14 cellular contexts compared by ENCODE assay signal in the genomic region with DNA sequence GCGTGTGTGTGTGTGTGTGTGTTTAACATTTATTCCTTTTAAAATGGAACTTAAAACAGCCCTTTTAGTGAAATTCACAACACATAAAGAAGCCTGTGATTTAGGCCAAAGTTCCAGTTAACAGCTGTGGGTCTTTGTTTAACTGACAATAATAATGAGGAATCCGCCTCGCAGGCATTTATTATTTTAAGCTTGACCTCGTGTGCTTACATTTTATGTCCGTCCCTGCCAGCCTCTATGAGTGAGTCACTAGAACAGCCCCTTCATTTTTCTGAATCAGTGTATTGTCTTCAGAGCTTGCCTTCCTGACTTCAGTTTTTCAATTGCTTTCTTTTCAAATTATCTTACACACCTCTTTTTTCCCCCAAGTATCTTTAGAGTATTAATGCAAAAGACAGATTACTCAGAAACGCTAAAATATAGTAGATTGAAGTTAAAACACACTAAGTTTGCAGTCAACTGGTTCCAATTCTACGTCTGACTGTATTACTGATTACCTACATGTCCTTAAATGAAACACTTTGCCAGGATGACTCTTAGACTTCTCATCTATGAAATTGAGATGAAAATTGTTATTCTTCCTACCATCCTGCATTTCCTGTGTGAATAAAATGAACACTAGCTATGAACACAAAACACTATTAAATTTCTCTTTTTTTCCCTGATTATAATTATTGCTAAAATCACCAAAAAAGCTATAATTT.
A peak's percentile ranks its signal among the peaks of the same experiment; 100 is the strongest.
DNase-seq lines count a peak whose midpoint lies in the region; ATAC-seq and TF ChIP-seq lines count a peak whose summit lies in the region.
"Had no signal": no experiment of that assay in that cellular context is flagged by ENCODE, and none has a peak within 500 bp of the region (broad histone marks: within the 10 kb centered on the region; RNA-seq: fewer than 3 reads in every experiment).

No MANE protein-coding gene starts in this region.

- peak overlapping the region; percentile 71 for H3K4me2 ChIP-seq in skeletal muscle satellite cell (ENCODE audit: low read length)
- H3K4me2 ChIP-seq: GM23338 had no signal

- WGBS in psoas muscle, 3 donors, result 18 to 31% (median 23%) methylated on average over 7 of the region's 7 CpGs

- ATAC-seq in psoas muscle, result no peak
- ATAC-seq: GM23338, natural killer cell, Right ventricle myocardium inferior had no signal

- H3K4me1 ChIP-seq in skeletal muscle satellite cell (ENCODE audit: control insufficient read depth, insufficient read depth, low read length) (peaks cover 36% of the 10 kb centered on the region), psoas muscle (no peaks in the 10 kb centered on the region)

- H3K4me3 ChIP-seq in skeletal muscle satellite cell (ENCODE audit: low read length), result peak overlapping the region; percentile 46
- H3K4me3 ChIP-seq in psoas muscle, result no peak overlapping the region
- H3K4me3 ChIP-seq: GM23338, heart left ventricle had no signal

- peak overlapping the region; percentile 43 for H3K9ac ChIP-seq in skeletal muscle satellite cell (ENCODE audit: low read depth, low read length)

- TF ChIP-seq CTCF in psoas muscle (IDR thresholded peaks at IDR 0.05), result no peak

- DNase-seq in M059J (ENCODE audit: low read depth) (peak; percentile 73), astrocyte of the hippocampus (ENCODE audit: low read depth, low spot score) (peak; percentile 74), glomerular endothelial cell (ENCODE audit: extremely low read depth, low read depth, low spot score) (peak; percentile 83), psoas muscle (no peak), NK-92 (lab: John Stamatoyannopoulos, UW; ENCODE audit: unreplicated experiment) (no peak)
- DNase-seq in central memory CD4-positive, alpha-beta T cell, result no peak
- DNase-seq: activated CD4-positive, alpha-beta T cell treated with anti-CD3 and anti-CD28 coated beads, Interleukin-2, amount 10 ng/mL, durations not matched to agents 24 days and 14 days; activated naive CD8-positive, alpha-beta T cell treated with anti-CD3 and anti-CD28 coated beads, Interleukin-2, amount 10 ng/mL, durations not matched to agents 7 days and 5 days; heart left ventricle; natural killer cell; stimulated activated CD4-positive, alpha-beta T cell treated with anti-CD3 and anti-CD28 coated beads, Interleukin-1b, Interleukin-23, amount 100 ng/mL, for 48 hours had no signal

- intact Hi-C loops in psoas muscle (cut with DNase I), result no loop called here

- H3K27me3 ChIP-seq in skeletal muscle satellite cell (ENCODE audit: control insufficient read depth, insufficient read depth, low read length) (no peaks in the 10 kb centered on the region), psoas muscle (ENCODE audit: insufficient read depth in 3 of 3, low read length in 2 of 3) (no peaks in the 10 kb centered on the region)
- H3K27me3 ChIP-seq: heart left ventricle had no signal

- no peak overlapping the region for H3K27ac ChIP-seq in psoas muscle
- H3K27ac ChIP-seq: heart left ventricle had no signal

- H3K9me3 ChIP-seq in skeletal muscle satellite cell (replicated peaks; ENCODE audit: low read length) (no peaks in the 10 kb centered on the region), psoas muscle (no peaks in the 10 kb centered on the region)

- H3K36me3 ChIP-seq in skeletal muscle satellite cell (ENCODE audit: insufficient read depth, low read length), result no peaks in the 10 kb centered on the region
- no peaks in the 10 kb centered on the region for H3K36me3 ChIP-seq in psoas muscle (ENCODE audit: insufficient read depth in 1 of 2, low read depth in 1 of 2)
- H3K36me3 ChIP-seq: heart left ventricle had no signal

Comparison
In these comparisons a context has a peak if more than half of its experiments do, and no peak if none do; other contexts are left out.
1. DNase-seq: peak in M059J (single experiment), astrocyte of the hippocampus (single experiment) and glomerular endothelial cell (single experiment); none in central memory CD4-positive, alpha-beta T cell (single experiment), psoas muscle (0 of 2) and NK-92 (single experiment).